8 cellular contexts compared by ENCODE assay signal in the genomic region with DNA sequence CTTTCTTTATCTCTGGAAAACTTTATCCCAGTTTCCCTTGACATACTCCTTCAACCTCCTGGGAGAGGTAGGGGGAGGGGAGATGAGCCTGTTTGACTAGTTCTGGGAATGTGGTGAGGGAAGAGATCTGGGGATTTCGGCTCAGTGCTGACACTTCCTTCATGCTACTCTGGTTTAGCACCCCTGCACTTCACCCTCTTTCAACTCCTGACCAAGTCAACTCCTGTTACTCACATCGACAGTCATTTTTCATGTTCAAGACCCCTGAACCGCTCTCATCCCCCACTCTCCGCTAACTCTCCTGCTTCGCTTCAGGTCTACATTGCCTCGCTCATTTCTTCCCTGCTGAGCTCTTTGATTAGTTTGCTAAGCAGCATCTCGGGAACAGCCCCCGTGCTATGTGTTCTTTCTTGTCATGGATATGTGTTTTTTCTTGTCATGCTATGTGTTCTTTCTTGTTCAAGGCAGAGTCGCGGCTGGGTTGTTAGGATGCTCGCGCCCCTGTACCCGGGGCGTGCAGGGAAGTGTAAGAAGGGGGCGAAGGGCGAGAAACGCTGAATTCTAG. TPM values are rescaled to one million over a fixed set of nuclear protein-coding genes. Genes with fewer than 3 reads are reported as not detected.
A peak's percentile ranks its signal among the peaks of the same experiment; 100 is the strongest.
DNase-seq lines count a peak whose midpoint lies in the region; ATAC-seq, FAIRE-seq and TF ChIP-seq lines count a peak whose summit lies in the region.

No MANE protein-coding gene starts in this region.

- H3K9me3 ChIP-seq in BLaER1 treated with 17β-estradiol and CSF1 and Interleukin-3, amounts not matched to agents 10 nM and 100 nM (replicated peaks in 1 of 11) = no peaks in the 10 kb centered on the region
- H3K9me3 ChIP-seq in K562 (replicated peaks; ENCODE audit: control insufficient read depth, insufficient read depth, low read depth, low read length) (no peaks in the 10 kb centered on the region), skeletal muscle tissue (ENCODE audit: control insufficient read depth in 3 of 3, low read length in 3 of 3) (no peaks in the 10 kb centered on the region)

- H3K36me3 Mint-ChIP-seq in IgD-negative memory B cell = no peaks in the 10 kb centered on the region

- peak overlapping the region; percentile 63 to 82 (median 74) for H3K4me3 ChIP-seq in BLaER1 treated with 17β-estradiol and CSF1 and Interleukin-3, amounts not matched to agents 10 nM and 100 nM
- H3K4me3 ChIP-seq in K562 (peak overlapping the region; percentile 64), skeletal muscle tissue (ENCODE audit: low read length in 3 of 3) (peak overlapping the region; percentile 52 to 85 (median 68))

- peak; percentile 34 for ATAC-seq in GM19463 (IDR thresholded peaks at IDR 0.05; ENCODE audit: unreplicated experiment)
- peak; percentile 41 for ATAC-seq in K562

- H3K9me1 ChIP-seq in K562 (ENCODE audit: control insufficient read depth, insufficient read depth, low read length) = no peaks in the 10 kb centered on the region

- peaks cover 2% of the 10 kb centered on the region for H3K27me3 Mint-ChIP-seq in IgD-negative memory B cell

- peak overlapping the region; percentile 71 to 81 (median 76) for H3K9ac ChIP-seq in BLaER1 treated with 17β-estradiol and CSF1 and Interleukin-3, amounts not matched to agents 10 nM and 100 nM
- H3K9ac ChIP-seq in K562 (ENCODE audit: insufficient read depth in 1 of 2, low read depth in 2 of 2, low read length in 2 of 2) = peak overlapping the region; percentile 92 to 94
- peak overlapping the region; percentile 50 to 72 (median 69) for H3K9ac ChIP-seq in skeletal muscle tissue (ENCODE audit: low read depth in 1 of 3, low read length in 3 of 3)

- no peaks in the 10 kb centered on the region for H3K27me3 ChIP-seq in BLaER1 treated with 17β-estradiol and CSF1 and Interleukin-3, amounts not matched to agents 10 nM and 100 nM
- H3K27me3 ChIP-seq in K562 (ENCODE audit: control insufficient read depth in 2 of 2, insufficient read depth in 2 of 2, low read length in 2 of 2) (no peaks in the 10 kb centered on the region), skeletal muscle tissue (ENCODE audit: control insufficient read depth in 3 of 3, insufficient read depth in 3 of 3, low read length in 3 of 3) (peaks cover 0 to 25% (median 20%) of the 10 kb centered on the region in 3 donors)

- peaks cover 0 to 4% (median 2%) of the 10 kb centered on the region in 3 donors for H3K9me3 Mint-ChIP-seq in IgD-negative memory B cell

- no peaks in the 10 kb centered on the region for H3K79me2 ChIP-seq in K562 (ENCODE audit: control insufficient read depth, insufficient read depth, low read length)

- peak overlapping the region; percentile 97 for H2AFZ ChIP-seq in K562 (ENCODE audit: low read depth, low read length)

- TF ChIP-seq POLR2A in K562 (conservative IDR thresholded peaks at IDR 0.05) = no peak; the same call in 1 of the 2 replicates

- peaks cover 23 to 45% (median 33%) of the 10 kb centered on the region in 3 donors for H3K4me1 Mint-ChIP-seq in IgD-negative memory B cell

- DNase-seq in SW480 (ENCODE audit: low spot score) = peak; percentile 59
- peak; percentile 55 to 79 (median 62) for DNase-seq in K562 (ENCODE audit: extremely low read depth in 1 of 4, low spot score in 3 of 4)
- DNase-seq in iPS-NIHi11 (ENCODE audit: low spot score) = peak; percentile 49
- no peak for DNase-seq in epidermal melanocyte (ENCODE audit: insufficient read length, low spot score)

- peak overlapping the region; percentile 91 to 97 (median 96) for H3K27ac Mint-ChIP-seq in IgD-negative memory B cell

- no peak for TF ChIP-seq CTCF in K562 (IDR thresholded peaks at IDR 0.05 in 2 of 3, conservative IDR thresholded peaks at IDR 0.05 in 1 of 3; ENCODE audit: insufficient read depth in 2 of 3, low read depth in 1 of 3, low read length in 3 of 3)

- WGBS in K562 (ENCODE audit: insufficient coverage, low coverage, missing lambda C conversion rate) = 2% methylated on average over 17 of the region's 17 CpGs

- TF ChIP-seq EP300 in K562 (IDR thresholded peaks at IDR 0.05; ENCODE audit: low read length) = no peak

- in situ Hi-C loops in K562 (cut with MboI) = no loop called here

- FAIRE-seq in K562 (lab: Jason Lieb, UNC) = no peak

- CTCF ChIA-PET in K562 (lab: Yijun Ruan, JAX; ENCODE audit: low intra/inter-chr PET ratio) = interaction anchor here (0.7 to 4.1 kb wide), 6 partner anchors 41 to 198 kb away, joined by 3 to 20 read pairs (median 8); no protein-coding TSS in a partner anchor

- peaks cover 19 to 37% (median 32%) of the 10 kb centered on the region in 10 experiments for H3K4me1 ChIP-seq in BLaER1 treated with 17β-estradiol and CSF1 and Interleukin-3, amounts not matched to agents 10 nM and 100 nM
- H3K4me1 ChIP-seq in K562 (replicated peaks in 1 of 2; ENCODE audit: control insufficient read depth in 2 of 2, insufficient read depth in 2 of 2, low read length in 2 of 2) = peaks cover 3 to 17% of the 10 kb centered on the region in 2 experiments; a peak in 3 of 5 replicates
- peaks cover 6 to 30% (median 23%) of the 10 kb centered on the region in 3 donors for H3K4me1 ChIP-seq in skeletal muscle tissue (ENCODE audit: control insufficient read depth in 3 of 3, insufficient read depth in 3 of 3, low read length in 3 of 3)

- H4K20me1 ChIP-seq in BLaER1 treated with 17β-estradiol and CSF1 and Interleukin-3, amounts not matched to agents 10 nM and 100 nM = no peaks in the 10 kb centered on the region
- no peaks in the 10 kb centered on the region for H4K20me1 ChIP-seq in K562 (replicated peaks; ENCODE audit: control insufficient read depth, insufficient read depth, low read length)

- H3K4me3 Mint-ChIP-seq in IgD-negative memory B cell = peak overlapping the region; percentile 88 to 92 (median 90)

- POLR2A ChIA-PET in K562 (lab: Yijun Ruan, JAX) = interaction anchor here (0.5 to 9.9 kb wide), 10 partner anchors 12 to 1797 kb away, joined by 3 to 68 read pairs (median 4); partner anchors contain the start of gene TRIM27

- intact Hi-C loops in K562 (cut with micrococcal nuclease) = loop anchor here (1.0 to 5.0 kb wide), 10 partner anchors 14 to 692 kb away; partner anchors contain the start of gene GABBR1

- H3K27ac ChIP-seq in BLaER1 treated with 17β-estradiol and CSF1 and Interleukin-3, amounts not matched to agents 10 nM and 100 nM = peak overlapping the region; percentile 13 to 83 (median 73); a peak in 21 of 22 replicates
- H3K27ac ChIP-seq in K562 (ENCODE audit: extremely low read depth, low read depth, low read length) (peak overlapping the region; percentile 91), skeletal muscle tissue (ENCODE audit: low read depth, low read length) (peak overlapping the region; percentile 75)

- BruUV-seq in K562 (replicated peaks; lab: Mats Ljungman, UMichigan) = no TSS peak

- peak overlapping the region; percentile 78 to 92 (median 83) for H3K4me2 ChIP-seq in BLaER1 treated with 17β-estradiol and CSF1 and Interleukin-3, amounts not matched to agents 10 nM and 100 nM
- peak overlapping the region; percentile 99 for H3K4me2 ChIP-seq in K562 (ENCODE audit: insufficient read depth, low read length)

- H3K36me3 ChIP-seq in BLaER1 treated with 17β-estradiol and CSF1 and Interleukin-3, amounts not matched to agents 10 nM and 100 nM = no peaks in the 10 kb centered on the region
- H3K36me3 ChIP-seq in K562 (ENCODE audit: control insufficient read depth, insufficient read depth, low read length) (no peaks in the 10 kb centered on the region), skeletal muscle tissue (ENCODE audit: control insufficient read depth in 3 of 3, insufficient read depth in 3 of 3, low read length in 3 of 3) (no peaks in the 10 kb centered on the region)

- TF ChIP-seq RAD21 in K562 (CRISPR knock-in tag; conservative IDR thresholded peaks at IDR 0.05 in 1 of 2, IDR thresholded peaks at IDR 0.05 in 1 of 2) = no peak

TF ChIP-seq in K562, 482 proteins besides CTCF, POLR2A, EP300 and RAD21 (continues in another document):
- TF ChIP-seq NFATC3 (IDR thresholded peaks at IDR 0.05) (peak; percentile 7), FOXK1 (CRISPR knock-in tag; IDR thresholded peaks at IDR 0.05; ENCODE audit: borderline replicate concordance) (0 out of 2 replicates have a peak, but pooled peaks have one; percentile 6), LARP7 (IDR thresholded peaks at IDR 0.05) (peak; percentile 58; the same call in 1 of the 2 replicates), BHLHE40 (IDR thresholded peaks at IDR 0.05; ENCODE audit: low read length) (no peak), HDAC3 (IDR thresholded peaks at IDR 0.05; ENCODE audit: borderline replicate concordance, partially characterized antibody) (no peak), ETV5 (CRISPR knock-in tag; IDR thresholded peaks at IDR 0.05; ENCODE audit: low read depth) (0 out of 2 replicates have a peak, but pooled peaks have one; percentile 28), RAD51 (IDR thresholded peaks at IDR 0.05; ENCODE audit: borderline replicate concordance, low read depth) (0 out of 2 replicates have a peak, but pooled peaks have one; percentile 11), SMARCE1 (IDR thresholded peaks at IDR 0.05) (0 out of 2 replicates have a peak, but pooled peaks have one; percentile 38)

RNA-seq across cellular contexts. Expression of gene TRIM27, which starts 16.6 kb away (rescaled TPM):
- polyA plus RNA-seq in IgD-negative memory B cell (60.1 TPM), K562 (2011; rRNA removed) (206 and 235 TPM in 2 replicates), K562 (2014; fragmentation: Illumina TruSeq; extraction: Trizol) (90.9 and 99.7 TPM in 2 replicates), K562 (2014; fragmentation: Nextera tagmentation; extraction: Ambion mirVana) (10 to 100 TPM; 37.7 to 49.6 TPM), K562 (2014; rRNA removed) (118 TPM in 2 replicates)
- 367 and 380 TPM in 2 replicates for total RNA-seq in K562 (2011; cell fraction: chromatin; rRNA removed; ENCODE audit: low replicate concordance)
- 219 and 229 TPM in 2 replicates for total RNA-seq in K562 (2011; cell fraction: nucleolus; rRNA removed)
- 317 and 452 TPM in 2 replicates for total RNA-seq in K562 (2011; cell fraction: nucleoplasm; rRNA removed)
- total RNA-seq in K562 (2014; rRNA removed) (145 and 157 TPM in 2 replicates), K562 (2014; rRNA removed; fragmentation: Illumina TruSeq; extraction: Trizol) (126 and 129 TPM in 2 replicates), K562 (2015; rRNA removed; fragmentation: Illumina TruSeq; extraction: Trizol) (141 and 156 TPM in 2 replicates), K562 (2021) (122 and 127 TPM in 2 replicates), skeletal muscle tissue (62.1 TPM)
- 186 and 195 TPM in 2 replicates for polyA plus RNA-seq in K562 (2011; cell fraction: cytosol; rRNA removed)
- 387 and 419 TPM in 2 replicates for polyA plus RNA-seq in K562 (2011; cell fraction: nucleus; rRNA removed)
- 101 and 114 TPM in 2 replicates for polyA plus RNA-seq in K562 (2012)
- 250 and 288 TPM in 2 replicates for polyA minus RNA-seq in K562 (2011; rRNA and poly(A)+ RNA removed)
- polyA minus RNA-seq in K562 (2011; cell fraction: cytosol; rRNA and poly(A)+ RNA removed) = 93.5 and 114 TPM in 2 replicates
- 159 and 183 TPM in 2 replicates for polyA minus RNA-seq in K562 (2011; cell fraction: nucleus; rRNA and poly(A)+ RNA removed)
